ENCODE assay signal across 9 cellular contexts in genomic region chr3:184491867-184492615, GRCh38.
A peak's percentile ranks its signal among the peaks of the same experiment; 100 is the strongest.
DNase-seq lines count a peak whose midpoint lies in the region; ATAC-seq and TF ChIP-seq lines count a peak whose summit lies in the region.
"Had no signal": no experiment of that assay in that cellular context is flagged by ENCODE, and none has a peak within 500 bp of the region (broad histone marks: within the 10 kb centered on the region; RNA-seq: fewer than 3 reads in every experiment).

No MANE protein-coding gene starts in this region.

- H3K36me3 ChIP-seq in ACC112 (ENCODE audit: insufficient read depth, low read length) = no peaks in the 10 kb centered on the region

- H3K4me1 Mint-ChIP-seq in brain = peaks cover 5% of the 10 kb centered on the region

- ATAC-seq in HG03045 (IDR thresholded peaks at IDR 0.05; ENCODE audit: unreplicated experiment) = no peak
- no peak for ATAC-seq in GM21576 (IDR thresholded peaks at IDR 0.05; ENCODE audit: unreplicated experiment)

- H3K4me3 Mint-ChIP-seq in brain = peak overlapping the region in 4 of 5 experiments; percentile 31 to 77 (median 57)

- peaks cover 4 to 16% (median 10%) of the 10 kb centered on the region in 5 experiments for H3K9me3 Mint-ChIP-seq in brain

- no peaks in the 10 kb centered on the region for H3K4me1 ChIP-seq in ACC112 (ENCODE audit: control insufficient read depth, insufficient read depth, low read length, unreplicated experiment)

- no peak overlapping the region for H3K27ac Mint-ChIP-seq in brain

- H3K4me3 ChIP-seq in ACC112 (ENCODE audit: low read depth, low read length) = peak overlapping the region; percentile 48

- no peak for TF ChIP-seq CTCF in brain (conservative IDR thresholded peaks at IDR 0.05)

- H3K79me2 ChIP-seq in ACC112 (ENCODE audit: control insufficient read depth, insufficient read depth, low read length, unreplicated experiment) = no peaks in the 10 kb centered on the region

- peak; percentile 67 for DNase-seq in KBM-7
- DNase-seq in medulla oblongata (ENCODE audit: extremely low spot score) = peak; percentile 17
- no peak for DNase-seq in SW 1271 (lab: John Stamatoyannopoulos, UW)
- DNase-seq in GF-D8 (lab: John Stamatoyannopoulos, UW) = no peak
- DNase-seq: NCI-H524 had no signal

- peaks cover 71% of the 10 kb centered on the region for H3K27me3 Mint-ChIP-seq in brain

- in situ Hi-C loops in KBM-7 (cut with MboI; ENCODE audit: low pct_unique_long_range_greater_than_20kb, low sequenced_read_pairs) = no loop called here

- no peak overlapping the region for H3K27ac ChIP-seq in ACC112 (ENCODE audit: low read depth, low read length)

- peaks cover 82% of the 10 kb centered on the region for H3K27me3 ChIP-seq in ACC112 (ENCODE audit: insufficient read depth, low read length)

- H2AFZ ChIP-seq in ACC112 (ENCODE audit: low read length, unreplicated experiment) = no peak overlapping the region

- H3K36me3 Mint-ChIP-seq in brain = no peaks in the 10 kb centered on the region

Comparison
In these comparisons a context has a peak if more than half of its experiments do, and no peak if none do; other contexts are left out.
1. DNase-seq: peak in KBM-7 (single experiment) and medulla oblongata (single experiment); none in SW 1271 (0 of 2) and GF-D8 (single experiment).